Comparison of ENCODE assay signal across 1 cellular context in the genomic region with DNA sequence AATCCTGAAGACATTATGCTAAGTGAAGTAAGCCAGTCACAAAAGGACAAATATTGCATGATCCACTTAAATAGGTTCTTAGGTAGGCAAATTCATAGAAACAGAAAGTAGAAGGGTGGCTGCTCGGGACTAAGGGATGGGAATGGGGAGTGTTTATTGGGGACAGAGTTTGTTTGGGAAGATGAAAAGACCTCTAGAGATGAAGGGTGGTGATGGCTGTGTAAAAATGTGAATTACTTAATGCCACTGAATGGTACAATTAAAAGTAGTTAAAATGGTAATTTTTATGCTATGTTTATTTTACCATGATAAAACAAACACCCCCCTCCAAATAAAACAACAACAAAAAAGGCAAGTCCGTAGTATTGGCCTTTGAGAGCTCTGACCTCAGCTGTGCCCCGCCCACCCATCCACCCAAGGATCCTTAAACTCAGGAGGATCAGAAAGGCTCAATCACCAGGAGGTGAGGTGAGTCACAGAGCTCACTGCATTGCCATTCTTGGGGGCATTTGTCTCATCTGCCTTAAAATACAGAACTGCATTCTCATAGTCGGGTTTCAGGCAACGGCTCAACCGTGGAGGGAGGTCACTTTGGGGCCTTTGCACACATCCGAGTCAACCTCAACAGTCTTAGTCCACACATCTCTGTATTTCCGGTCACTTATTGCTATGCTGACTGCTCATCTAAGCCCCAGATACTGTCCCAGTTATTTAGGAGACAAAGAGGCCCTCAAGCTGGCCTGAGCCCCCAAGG.
TF ChIP-seq lines count a peak whose summit lies in the region.

No MANE protein-coding gene starts in this region.

TF ChIP-seq in IMR-90, 13 proteins besides CTCF, POLR2A, EP300 and RAD21:
- TF ChIP-seq RFX5 (IDR thresholded peaks at IDR 0.05; ENCODE audit: low read depth, low read length), result no peak
- TF ChIP-seq MAZ (IDR thresholded peaks at IDR 0.05; ENCODE audit: borderline replicate concordance, low read depth, low read length), result no peak
- no peak for TF ChIP-seq CHD1 (IDR thresholded peaks at IDR 0.05; ENCODE audit: low read depth, low read length)
- no peak for TF ChIP-seq SMC3 (IDR thresholded peaks at IDR 0.05; ENCODE audit: low read depth, low read length)
- TF ChIP-seq CEBPB (IDR thresholded peaks at IDR 0.05; ENCODE audit: low read depth, low read length), result no peak
- TF ChIP-seq MXI1 (IDR thresholded peaks at IDR 0.05; ENCODE audit: borderline replicate concordance, low read depth, low read length), result no peak
- no peak for TF ChIP-seq ELK1 (IDR thresholded peaks at IDR 0.05; ENCODE audit: borderline replicate concordance, low read depth, low read length)
- no peak for TF ChIP-seq RCOR1 (IDR thresholded peaks at IDR 0.05; ENCODE audit: insufficient replicate concordance, low read length)
- TF ChIP-seq NFE2L2 (IDR thresholded peaks at IDR 0.05; ENCODE audit: low read depth, low read length), result no peak
- TF ChIP-seq MAFK (IDR thresholded peaks at IDR 0.05; ENCODE audit: low read depth, low read length), result no peak
- TF ChIP-seq BHLHE40 (IDR thresholded peaks at IDR 0.05; ENCODE audit: low read depth, low read length), result no peak
- TF ChIP-seq, protein P1, sequence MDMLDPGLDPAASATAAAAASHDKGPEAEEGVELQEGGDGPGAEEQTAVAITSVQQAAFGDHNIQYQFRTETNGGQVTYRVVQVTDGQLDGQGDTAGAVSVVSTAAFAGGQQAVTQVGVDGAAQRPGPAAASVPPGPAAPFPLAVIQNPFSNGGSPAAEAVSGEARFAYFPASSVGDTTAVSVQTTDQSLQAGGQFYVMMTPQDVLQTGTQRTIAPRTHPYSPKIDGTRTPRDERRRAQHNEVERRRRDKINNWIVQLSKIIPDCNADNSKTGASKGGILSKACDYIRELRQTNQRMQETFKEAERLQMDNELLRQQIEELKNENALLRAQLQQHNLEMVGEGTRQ (IDR thresholded peaks at IDR 0.05; ENCODE audit: low read depth, low read length), result no peak
- TF ChIP-seq FOS (IDR thresholded peaks at IDR 0.05; ENCODE audit: low read depth, low read length), result no peak
